ENCODE assay signal across 8 cellular contexts in the genomic region with DNA sequence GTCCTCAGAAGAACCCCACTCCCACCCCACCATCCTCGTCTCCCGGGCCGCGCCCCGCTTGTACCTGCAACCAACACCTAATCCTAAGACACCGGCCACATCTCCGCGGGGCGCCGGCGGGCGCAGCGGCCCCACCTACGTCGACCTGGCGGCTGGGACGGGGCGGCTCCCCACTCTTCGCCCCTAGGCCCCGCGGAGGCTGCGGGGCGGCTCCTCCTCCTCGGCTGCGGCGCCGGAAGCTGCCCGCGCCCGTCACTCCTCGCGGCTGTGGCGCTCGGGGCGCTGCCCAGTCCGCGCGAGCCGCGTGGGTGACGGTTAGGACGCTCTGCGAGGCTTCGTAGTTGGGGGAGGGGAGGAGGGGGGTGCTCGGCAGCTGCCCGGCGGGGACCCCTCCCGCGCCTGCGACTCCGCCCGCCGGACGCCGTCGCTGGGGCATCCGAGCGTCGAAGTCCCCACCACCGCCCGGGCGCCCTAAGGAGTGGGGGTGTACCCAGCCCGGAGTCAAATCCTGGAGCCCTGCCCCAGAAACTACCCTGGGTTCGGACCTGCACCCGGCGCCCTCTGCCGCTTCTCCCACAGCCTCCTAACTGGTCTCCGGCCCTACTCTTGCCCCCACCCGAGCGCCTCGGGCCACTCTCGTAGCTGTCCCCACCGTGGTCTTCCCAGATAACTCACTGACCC. TPM values are rescaled to one million over a fixed set of nuclear protein-coding genes. Genes with fewer than 3 reads are reported as not detected.
DNase-seq lines count a peak whose midpoint lies in the region; ATAC-seq and TF ChIP-seq lines count a peak whose summit lies in the region.

A gene (minus strand): TSS at position 241 of the 681 bp plus-strand sequence. CDS start 17,934 bp downstream, outside the sequence.

- intact Hi-C loops in Right ventricle myocardium inferior (cut with DNase I) = loop anchor here (10.0 kb wide), 2 partner anchors 116 to 236 kb away; a partner anchor contains a TSS
- intact Hi-C loops in cardiac septum (cut with DNase I) = loop anchor here (5.0 kb wide), 1 partner anchor 114 kb away; a partner anchor contains a TSS
- intact Hi-C loops in mammary epithelial cell (cut with micrococcal nuclease) = no loop called here
- intact Hi-C loops in vagina (cut with DNase I) = no loop called here

- peak; percentile 63 for DNase-seq in Right ventricle myocardium inferior (ENCODE audit: missing footprints)
- DNase-seq in cardiac septum (ENCODE audit: low spot score) = no peak
- no peak for DNase-seq in mammary epithelial cell
- DNase-seq in mesenchymal stem cell = no peak
- DNase-seq in vagina (ENCODE audit: extremely low spot score in 2 of 2) = no peak
- no peak for DNase-seq in cerebellar nuclear complex (lab: John Stamatoyannopoulos, UW)

- H2BK12ac ChIP-seq in mesenchymal stem cell (ENCODE audit: low read length in 2 of 2) = no peak within 1 kb of the TSS

- TF ChIP-seq CTCF in mammary epithelial cell (conservative IDR thresholded peaks at IDR 0.05 in 1 of 2, IDR thresholded peaks at IDR 0.05 in 1 of 2; ENCODE audit: extremely low read depth in 1 of 2, insufficient read depth in 1 of 2, low read depth in 1 of 2, low read length in 2 of 2) = peak in 1 of 2 donors; percentile 7
- no peak for TF ChIP-seq CTCF in vagina (IDR thresholded peaks at IDR 0.05)

- ATAC-seq in Right ventricle myocardium inferior (peak; percentile 86), HG03521 (IDR thresholded peaks at IDR 0.05; ENCODE audit: unreplicated experiment) (no peak), GM18870 (IDR thresholded peaks at IDR 0.05; ENCODE audit: unreplicated experiment) (no peak)

- H4K20me1 ChIP-seq in mammary epithelial cell (ENCODE audit: insufficient read depth, low read length) = no peaks in the 10 kb centered on the region

- H3K4me1 ChIP-seq in mammary epithelial cell (ENCODE audit: insufficient read depth, low read length) (peaks cover 11% of the 10 kb centered on the region), mesenchymal stem cell (ENCODE audit: control insufficient read depth, insufficient read depth, low read depth, low read length) (no peaks in the 10 kb centered on the region), vagina (peaks cover 16% of the 10 kb centered on the region)

- no peak within 1 kb of the TSS for H3K9ac ChIP-seq in mammary epithelial cell (ENCODE audit: insufficient read depth, low read length)
- H3K9ac ChIP-seq in mesenchymal stem cell (ENCODE audit: low read length) = peak within 1 kb of the TSS; percentile 70

- no peaks in the 10 kb centered on the region for H3K79me1 ChIP-seq in mesenchymal stem cell (replicated peaks; ENCODE audit: low read length, poor library complexity, severe bottlenecking)

- no peak within 1 kb of the TSS for H3K27ac ChIP-seq in mammary epithelial cell (ENCODE audit: insufficient read depth, low read depth, low read length)
- no peak within 1 kb of the TSS for H3K27ac ChIP-seq in mesenchymal stem cell (ENCODE audit: low read length, poor library complexity, severe bottlenecking)
- H3K27ac ChIP-seq in vagina = no peak within 1 kb of the TSS

- H3K14ac ChIP-seq in mesenchymal stem cell (ENCODE audit: low read length in 2 of 2) = no peak within 1 kb of the TSS

- CTCF ChIA-PET in mammary epithelial cell (lab: Charles Lee; ENCODE audit: low non-redundant PET) = interaction anchor here (0.5 kb wide), 1 partner anchor 43 kb away, joined by 3 read pairs; no protein-coding TSS in a partner anchor

- H2AK5ac ChIP-seq in mesenchymal stem cell (ENCODE audit: low read length, severe bottlenecking) = no peak within 1 kb of the TSS

- WGBS in mammary epithelial cell (ENCODE audit: low coverage, missing lambda C conversion rate) = 3% methylated on average over 27 of the region's 73 CpGs
- 97% methylated on average over 70 of the region's 73 CpGs for WGBS in mesenchymal stem cell

- H2AFZ ChIP-seq in mammary epithelial cell (ENCODE audit: low read depth, low read length) (peak within 1 kb of the TSS; percentile 94), mesenchymal stem cell (ENCODE audit: low read depth, low read length) (no peak within 1 kb of the TSS)

- TF ChIP-seq POLR2A in vagina (IDR thresholded peaks at IDR 0.05) = no peak

- no peaks in the 10 kb centered on the region for H3K79me2 ChIP-seq in mammary epithelial cell (ENCODE audit: insufficient read depth, low read length)

- no peak within 1 kb of the TSS for H4K8ac ChIP-seq in mesenchymal stem cell (ENCODE audit: low read length)

- H2BK5ac ChIP-seq in mesenchymal stem cell (ENCODE audit: low read depth, low read length, poor library complexity, severe bottlenecking) = no peak within 1 kb of the TSS

- in situ Hi-C loops in mammary epithelial cell (cut with MboI; ENCODE audit: low sequenced_read_pairs in 2 of 2) = no loop called here

- no TSS peak for BruUV-seq in mammary epithelial cell (replicated peaks; lab: Mats Ljungman, UMichigan)

- H3K36me3 ChIP-seq in mammary epithelial cell (ENCODE audit: insufficient read depth, low read length) (no peaks in the 10 kb centered on the region), mesenchymal stem cell (ENCODE audit: control insufficient read depth in 1 of 2, insufficient read depth in 2 of 2, low read depth in 1 of 2, low read length in 2 of 2) (no peaks in the 10 kb centered on the region), vagina (no peaks in the 10 kb centered on the region)

- H3K4ac ChIP-seq in mesenchymal stem cell (ENCODE audit: low read depth in 1 of 2, low read length in 2 of 2) = no peak within 1 kb of the TSS

- H3K18ac ChIP-seq in mesenchymal stem cell (ENCODE audit: low read depth in 1 of 2, low read length in 2 of 2) = no peak within 1 kb of the TSS

- no peaks in the 10 kb centered on the region for H3K27me3 ChIP-seq in mammary epithelial cell (ENCODE audit: insufficient read depth, low read length)
- H3K27me3 ChIP-seq in mesenchymal stem cell (ENCODE audit: control insufficient read depth in 1 of 2, insufficient read depth in 1 of 2, low read length in 2 of 2) = peaks cover 0 to 16% of the 10 kb centered on the region in 2 experiments
- H3K27me3 ChIP-seq in vagina = no peaks in the 10 kb centered on the region

- dilution Hi-C loops in mammary epithelial cell (cut with HindIII; ENCODE audit: low sequenced_read_pairs) = no loop called here

- H3K4me2 ChIP-seq in mammary epithelial cell (ENCODE audit: insufficient read depth, low read depth, low read length) = peak within 1 kb of the TSS; percentile 93
- H3K4me2 ChIP-seq in mesenchymal stem cell (ENCODE audit: low read length, poor library complexity, severe bottlenecking) = no peak within 1 kb of the TSS

- H4K91ac ChIP-seq in mesenchymal stem cell (ENCODE audit: low read length) = no peak within 1 kb of the TSS

- no peak within 1 kb of the TSS for H3K23ac ChIP-seq in mesenchymal stem cell (ENCODE audit: low read length in 2 of 2)

- no peak within 1 kb of the TSS for H2BK15ac ChIP-seq in mesenchymal stem cell (ENCODE audit: low read depth, poor library complexity, severe bottlenecking)

- H3K4me3 ChIP-seq in mammary epithelial cell (replicated peaks in 1 of 3; ENCODE audit: insufficient read depth in 1 of 3, low read depth in 2 of 3, low read length in 3 of 3) (peak within 1 kb of the TSS; percentile 51 to 54 (median 53)), mesenchymal stem cell (ENCODE audit: insufficient read depth in 1 of 2, low read depth in 1 of 2, low read length in 2 of 2) (peak within 1 kb of the TSS in 1 of 2 experiments; percentile 72), vagina (peak within 1 kb of the TSS; percentile 52 to 80)

- H3K9me3 ChIP-seq in mammary epithelial cell (replicated peaks; ENCODE audit: insufficient read depth, low read length) (no peaks in the 10 kb centered on the region), mesenchymal stem cell (ENCODE audit: control insufficient read depth, low read length) (no peaks in the 10 kb centered on the region), vagina (no peaks in the 10 kb centered on the region)

- H2BK120ac ChIP-seq in mesenchymal stem cell (ENCODE audit: low read depth, low read length) = no peak within 1 kb of the TSS

RNA-seq across cellular contexts. Expression of the gene that starts here (rescaled TPM):
- total RNA-seq in Right ventricle myocardium inferior (0.16 TPM), cardiac septum (0.81 TPM), mammary epithelial cell (1 to 10 TPM in 1 of 2 donors, not detected in 1; 3.0 TPM), vagina (not detected)
- 0.02 TPM for polyA plus RNA-seq in mammary epithelial cell
- not detected for polyA minus RNA-seq in mammary epithelial cell
- not detected for polyA plus RNA-seq in mesenchymal stem cell (2013, experiment 1 of 2)
- not detected for polyA plus RNA-seq in mesenchymal stem cell (2013, experiment 2 of 2)

Comparison
In these comparisons a context has a peak if more than half of its experiments do, and no peak if none do; other contexts are left out.
1. Peak in DNase-seq and ATAC-seq in Right ventricle myocardium inferior; RNA of the gene not detected or under 1 TPM.
2. intact Hi-C loops: an anchor here in Right ventricle myocardium inferior (10.0 kb wide) and cardiac septum (5.0 kb wide); none called in mammary epithelial cell and vagina.